ENCODE assay signal across 20 cellular contexts in genomic region chr6:138528986-138529385, GRCh38. TPM values are rescaled to one million over a fixed set of nuclear protein-coding genes. Genes with fewer than 3 reads are reported as not detected.
DNase-seq lines count a peak whose midpoint lies in the region; ATAC-seq, FAIRE-seq and TF ChIP-seq lines count a peak whose summit lies in the region.
"Had no signal": no experiment of that assay in that cellular context is flagged by ENCODE, and none has a peak within 500 bp of the region (broad histone marks: within the 10 kb centered on the region; RNA-seq: fewer than 3 reads in every experiment).

No MANE protein-coding gene starts in this region.

- POLR2A ChIA-PET in HepG2 (lab: Yijun Ruan, JAX) = no interaction called here

- H3K36me3 ChIP-seq in HepG2 (replicated peaks in 1 of 2; ENCODE audit: control insufficient read depth in 1 of 2, insufficient read depth in 2 of 2, low read length in 2 of 2) = no peaks in the 10 kb centered on the region; a peak in 1 of 5 replicates
- H3K36me3 ChIP-seq in right lobe of liver = no peaks in the 10 kb centered on the region
- peaks cover 21% of the 10 kb centered on the region for H3K36me3 ChIP-seq in mesodermal cell (ENCODE audit: control insufficient read depth, insufficient read depth, low read length)
- no peaks in the 10 kb centered on the region for H3K36me3 ChIP-seq in smooth muscle cell (ENCODE audit: low read depth)
- H3K36me3 ChIP-seq in brain microvascular endothelial cell (replicated peaks) = no peaks in the 10 kb centered on the region

- no peak for TF ChIP-seq RAD21 in HepG2 (CRISPR knock-in tag; IDR thresholded peaks at IDR 0.05)

- H3K27ac ChIP-seq in HepG2 (ENCODE audit: extremely low read length, insufficient read depth, low read length) = no peak overlapping the region
- no peak overlapping the region for H3K27ac ChIP-seq in right lobe of liver
- peak overlapping the region; percentile 38 for H3K27ac ChIP-seq in mesodermal cell (ENCODE audit: low read depth, low read length, severe bottlenecking)
- H3K27ac ChIP-seq in smooth muscle cell (ENCODE audit: low read depth) = peak overlapping the region; percentile 65
- no peak overlapping the region for H3K27ac ChIP-seq in brain microvascular endothelial cell
- H3K27ac ChIP-seq: C4-2B had no signal

- H3F3A ChIP-seq in smooth muscle cell (ENCODE audit: low read depth) = peaks cover 10% of the 10 kb centered on the region

- no TSS peak for BruUV-seq in HepG2 (replicated peaks; lab: Mats Ljungman, UMichigan)

- H3K4me1 Mint-ChIP-seq in brain = peaks cover 56% of the 10 kb centered on the region
- H3K4me1 Mint-ChIP-seq: IgD-negative memory B cell had no signal

- CTCF ChIA-PET in HepG2 (lab: Yijun Ruan, JAX; ENCODE audit: low intra/inter-chr PET ratio, low total read pairs) = no interaction called here

- TF ChIP-seq CTCF in HepG2 (CRISPR knock-in tag; IDR thresholded peaks at IDR 0.05) (no peak), right lobe of liver (IDR thresholded peaks at IDR 0.05) (no peak), brain (conservative IDR thresholded peaks at IDR 0.05) (no peak), smooth muscle cell (IDR thresholded peaks at IDR 0.05; ENCODE audit: borderline replicate concordance, insufficient read depth, poor library complexity, severe bottlenecking) (no peak), brain microvascular endothelial cell (IDR thresholded peaks at IDR 0.05; ENCODE audit: low read depth, low read length, missing control alignments) (no peak)

- FAIRE-seq in HepG2 (lab: Jason Lieb, UNC) = no peak
- FAIRE-seq: GM19239, H54 had no signal

- H2AFZ ChIP-seq in HepG2 (ENCODE audit: low read length) (no peak overlapping the region), smooth muscle cell (ENCODE audit: low read depth) (no peak overlapping the region)

- H3K9me3 ChIP-seq in HepG2 (ENCODE audit: low read length) = no peaks in the 10 kb centered on the region
- no peaks in the 10 kb centered on the region for H3K9me3 ChIP-seq in right lobe of liver
- H3K9me3 ChIP-seq in mesodermal cell (ENCODE audit: control insufficient read depth, low read length) = no peaks in the 10 kb centered on the region
- H3K9me3 ChIP-seq in smooth muscle cell (replicated peaks; ENCODE audit: low read depth) = no peaks in the 10 kb centered on the region

- H3K79me2 ChIP-seq in HepG2 (ENCODE audit: insufficient read depth, low read length) (peaks cover 72% of the 10 kb centered on the region), smooth muscle cell (ENCODE audit: low read depth) (peaks cover 8% of the 10 kb centered on the region)

- intact Hi-C loops in HepG2 (cut with micrococcal nuclease; ENCODE audit: unreplicated experiment) = no loop called here
- intact Hi-C loops in right lobe of liver (cut with DNase I) = no loop called here

- H3K27me3 Mint-ChIP-seq in brain = peaks cover 4% of the 10 kb centered on the region

- 72% methylated on average over 3 of the region's 3 CpGs for WGBS in HepG2 (ENCODE audit: low lambda C conversion rate)
- 64% methylated on average over 3 of the region's 3 CpGs for WGBS in right lobe of liver (ENCODE audit: insufficient coverage, low coverage, low lambda C conversion rate, missing lambda C conversion rate)
- WGBS in mesodermal cell (ENCODE audit: insufficient coverage in 2 of 2), 2 experiments = 94% methylated on average over 2 of the region's 3 CpGs; no CpG with 5 or more reads in 1 of the 2 experiments
- WGBS in smooth muscle cell (ENCODE audit: low lambda C conversion rate) = 81% methylated on average over 3 of the region's 3 CpGs

- H3K4me1 ChIP-seq in HepG2 (ENCODE audit: insufficient read depth, low read length) (peaks cover 52% of the 10 kb centered on the region), right lobe of liver (peaks cover 0 to 7% (median 0%) of the 10 kb centered on the region in 4 donors), mesodermal cell (ENCODE audit: control insufficient read depth, insufficient read depth, low read length, poor library complexity, severe bottlenecking) (peaks cover 19% of the 10 kb centered on the region), smooth muscle cell (ENCODE audit: low read depth) (peaks cover 25% of the 10 kb centered on the region)

- in situ Hi-C loops in HepG2 (cut with HindIII; ENCODE audit: extremely low pct_ligation_motif_present, low pct_unique_long_range_greater_than_20kb) (no loop called here), brain microvascular endothelial cell (cut with HindIII; ENCODE audit: low pct_ligation_motif_present, low sequenced_read_pairs) (no loop called here)

- H3K27me3 ChIP-seq in HepG2 (ENCODE audit: control insufficient read depth in 1 of 2, insufficient read depth in 2 of 2, low read length in 2 of 2) = no peaks in the 10 kb centered on the region
- no peaks in the 10 kb centered on the region for H3K27me3 ChIP-seq in right lobe of liver
- no peaks in the 10 kb centered on the region for H3K27me3 ChIP-seq in smooth muscle cell (ENCODE audit: low read depth)
- H3K27me3 ChIP-seq in brain microvascular endothelial cell (replicated peaks) = no peaks in the 10 kb centered on the region

- H4K20me1 ChIP-seq in HepG2 (ENCODE audit: insufficient read depth, low read length) = no peaks in the 10 kb centered on the region; the same call in 1 of the 2 replicates
- peaks cover 17% of the 10 kb centered on the region for H4K20me1 ChIP-seq in smooth muscle cell (ENCODE audit: low read depth)

- no peak overlapping the region for H3K4me3 ChIP-seq in HepG2 (replicated peaks in 1 of 3; ENCODE audit: insufficient read depth in 1 of 3, low read depth in 2 of 3, low read length in 3 of 3)
- H3K4me3 ChIP-seq in right lobe of liver = no peak overlapping the region
- no peak overlapping the region for H3K4me3 ChIP-seq in mesodermal cell (ENCODE audit: extremely low read depth, insufficient read depth, low read length, poor library complexity, severe bottlenecking)
- no peak overlapping the region for H3K4me3 ChIP-seq in smooth muscle cell
- no peak overlapping the region for H3K4me3 ChIP-seq in brain microvascular endothelial cell (ENCODE audit: low read depth, low read length)

- peaks cover 0 to 7% (median 0%) of the 10 kb centered on the region in 5 experiments for H3K9me3 Mint-ChIP-seq in brain
- H3K9me3 Mint-ChIP-seq: HFFc6 had no signal

- no peak for DNase-seq in HepG2 (ENCODE audit: low spot score)
- DNase-seq in right lobe of liver = no peak
- no peak for DNase-seq in smooth muscle cell (lab: John Stamatoyannopoulos, UW; ENCODE audit: unreplicated experiment)
- DNase-seq in T-helper 2 cell = no peak
- DNase-seq in brain microvascular endothelial cell = no peak
- DNase-seq in foreskin melanocyte = no peak
- DNase-seq: GDM1, HFFc6, NCI-H1105 treated with DMSO at 0.1 percent for 48 hours, NCI-H2029 treated with DMSO at 0.1 percent for 48 hours, NCI-H2171, NCI-H345, NCI-H524, Right ventricle myocardium superior had no signal

- ATAC-seq in HepG2 (no peak), right lobe of liver (no peak)

- H3K27ac Mint-ChIP-seq in brain = peak overlapping the region in 4 of 5 experiments; percentile 9 to 91 (median 70)
- H3K27ac Mint-ChIP-seq: HFFc6, IgD-negative memory B cell had no signal

- H3K4me2 ChIP-seq in HepG2 (ENCODE audit: low read depth, low read length) = no peak overlapping the region
- peak overlapping the region; percentile 11 for H3K4me2 ChIP-seq in smooth muscle cell

- H3K9ac ChIP-seq in HepG2 (ENCODE audit: insufficient read depth, low read depth, low read length) = no peak overlapping the region
- H3K9ac ChIP-seq in smooth muscle cell (ENCODE audit: low read depth) = no peak overlapping the region

- TF ChIP-seq POLR2A in HepG2 (IDR thresholded peaks at IDR 0.05; ENCODE audit: insufficient read depth in 1 of 2, low read depth in 2 of 2, low read length in 2 of 2) = no peak
- TF ChIP-seq POLR2A in right lobe of liver (IDR thresholded peaks at IDR 0.05) = no peak

- peak overlapping the region in 2 of 5 experiments; percentile 28 to 33 for H3K4me3 Mint-ChIP-seq in brain
- H3K4me3 Mint-ChIP-seq: HFFc6, IgD-negative memory B cell had no signal

- no peak for TF ChIP-seq EP300 in HepG2 (IDR thresholded peaks at IDR 0.05; ENCODE audit: low read depth in 2 of 2, low read length in 2 of 2)
- no peak for TF ChIP-seq EP300 in HepG2 (CRISPR knock-in tag; IDR thresholded peaks at IDR 0.05; ENCODE audit: borderline replicate concordance)

- H3K36me3 Mint-ChIP-seq in brain = peaks cover 30% of the 10 kb centered on the region
- H3K36me3 Mint-ChIP-seq: IgD-negative memory B cell had no signal

TF ChIP-seq in HepG2, 621 proteins besides CTCF, POLR2A, EP300 and RAD21 (continues in another document):
- no peak for TF ChIP-seq ZNF343 (CRISPR knock-in tag; IDR thresholded peaks at IDR 0.05)

RNA-seq across cellular contexts. Expression of gene NHSL1, which starts 29.7 kb away (rescaled TPM):
- 53.6 and 59.5 TPM in 2 replicates for total RNA-seq in HepG2 (2016; rRNA removed; fragmentation: Illumina TruSeq; extraction: Trizol)
- total RNA-seq in HepG2 (2016; cell fraction: cytosol; rRNA removed; fragmentation: Illumina TruSeq; extraction: Trizol; ENCODE audit: low read depth) = 19.0 and 21.3 TPM in 2 replicates
- 55.9 and 56.5 TPM in 2 replicates for total RNA-seq in HepG2 (2016; cell fraction: insoluble cytoplasmic fraction; rRNA removed; fragmentation: Illumina TruSeq; extraction: Trizol)
- total RNA-seq in HepG2 (2016; cell fraction: membrane; rRNA removed; fragmentation: Illumina TruSeq; extraction: Trizol) = 22.2 and 23.0 TPM in 2 replicates
- 124 and 133 TPM in 2 replicates for total RNA-seq in HepG2 (2016; cell fraction: nucleus; rRNA removed; fragmentation: Illumina TruSeq; extraction: Trizol)
- 22.6 and 24.9 TPM in 2 replicates for polyA plus RNA-seq in HepG2 (2011; rRNA removed)
- polyA plus RNA-seq in HepG2 (2011; cell fraction: cytosol; rRNA removed) = 11.6 and 12.3 TPM in 2 replicates
- polyA plus RNA-seq in HepG2 (2011; cell fraction: nucleus; rRNA removed) = 42.8 and 45.1 TPM in 2 replicates
- polyA plus RNA-seq in HepG2 (2012) = 23.2 and 25.7 TPM in 2 replicates
- polyA plus RNA-seq in HepG2 (2016; cell fraction: cytosol; fragmentation: Illumina TruSeq; extraction: Trizol; ENCODE audit: low read depth) = 3.5 and 3.8 TPM in 2 replicates
- polyA plus RNA-seq in HepG2 (2016; cell fraction: insoluble cytoplasmic fraction; fragmentation: Illumina TruSeq; extraction: Trizol; ENCODE audit: low read depth) = 20.6 and 26.3 TPM in 2 replicates
- polyA plus RNA-seq in HepG2 (2016; cell fraction: membrane; fragmentation: Illumina TruSeq; extraction: Trizol; ENCODE audit: low read depth) = 6.4 and 7.5 TPM in 2 replicates
- polyA plus RNA-seq in HepG2 (2016; cell fraction: nucleus; fragmentation: Illumina TruSeq; extraction: Trizol; ENCODE audit: insufficient read depth, low read depth) = 67.3 and 71.2 TPM in 2 replicates
- 4.6 and 265 TPM in 2 replicates for polyA minus RNA-seq in HepG2 (2011; rRNA and poly(A)+ RNA removed; ENCODE audit: low replicate concordance)
- 58.2 and 64.4 TPM in 2 replicates for polyA minus RNA-seq in HepG2 (2011; cell fraction: cytosol; rRNA and poly(A)+ RNA removed)
- 179 and 208 TPM in 2 replicates for polyA minus RNA-seq in HepG2 (2011; cell fraction: nucleus; rRNA and poly(A)+ RNA removed)
- 10 to 100 TPM; 19.8 to 54.2 (median 28.5) TPM for total RNA-seq in right lobe of liver
- 18.2 TPM for polyA plus RNA-seq in brain (ENCODE audit: insufficient read depth, low read depth, low replicate concordance)
- 12.6 TPM for polyA plus RNA-seq in mesodermal cell (2013, experiment 1 of 2)
- 10.1 TPM for polyA plus RNA-seq in mesodermal cell (2013, experiment 2 of 2)
- total RNA-seq in smooth muscle cell = 6.6 and 9.0 TPM in 2 replicates
- 7.2 and 13.3 TPM in 2 replicates for polyA plus RNA-seq in smooth muscle cell
- polyA plus RNA-seq: IgD-negative memory B cell had no signal

Comparison
In these comparisons a context has a peak if more than half of its experiments do, and no peak if none do; other contexts are left out.
1. H3K27ac ChIP-seq: peak in mesodermal cell (single experiment) and smooth muscle cell (single experiment); none in HepG2 (single experiment), right lobe of liver (0 of 3) and brain microvascular endothelial cell (single experiment).